10 cellular contexts compared by ENCODE assay signal in genomic region chr10:92903633-92904032, GRCh38.
"Had no signal": no experiment of that assay in that cellular context is flagged by ENCODE, and none has a peak within 500 bp of the region (broad histone marks: within the 10 kb centered on the region; RNA-seq: fewer than 3 reads in every experiment).

No MANE protein-coding gene starts in this region.

- H3K27ac ChIP-seq: HL-60 had no signal

- ATAC-seq: GM23338, HCT116, K562 had no signal

- H3K4me2 ChIP-seq: GM23338 had no signal

- H3K36me3 ChIP-seq: HAP-1 had no signal

- FAIRE-seq: H1, K562 had no signal

- H2AFZ ChIP-seq: GM23338 had no signal

- H3K4me3 ChIP-seq: GM23338, HAP-1, K562 had no signal

- H3K9me3 ChIP-seq: HAP-1 had no signal

- DNase-seq: H7, HFFc6, IMR-90, KG1 had no signal
